8 cellular contexts compared by ENCODE assay signal in the genomic region with DNA sequence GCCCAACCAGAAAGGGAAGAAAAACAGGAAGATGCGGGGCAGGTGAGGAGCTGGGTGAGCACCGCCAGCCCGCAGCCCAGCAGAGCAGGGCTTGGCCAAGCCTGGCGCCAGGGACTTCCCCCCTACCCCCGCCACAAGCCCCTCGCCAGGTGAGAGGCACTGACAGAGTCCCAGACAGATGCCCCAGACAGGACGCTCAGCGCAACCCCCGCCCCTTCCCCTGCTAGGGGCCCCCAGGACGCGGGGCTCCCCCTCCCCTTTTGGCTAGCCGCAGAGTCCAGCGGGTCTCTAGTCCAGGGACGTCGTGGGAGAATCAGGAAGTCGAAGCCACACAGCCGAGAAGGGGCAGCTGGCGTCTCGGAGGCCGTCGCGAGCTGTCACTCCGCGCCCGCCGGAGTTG. TPM values are rescaled to one million over a fixed set of nuclear protein-coding genes. Genes with fewer than 3 reads are reported as not detected.
DNase-seq lines count a peak whose midpoint lies in the region; ATAC-seq and TF ChIP-seq lines count a peak whose summit lies in the region.
"Not testable (repeated sequence)": the region's sequence is repeated elsewhere in the genome, so short reads cannot be mapped to it uniquely, and the experiment has no call there.

No MANE protein-coding gene starts in this region.

- TF ChIP-seq CTCF in MCF 10A (IDR thresholded peaks at IDR 0.05; ENCODE audit: unreplicated experiment); left ventricle myocardium inferior (IDR thresholded peaks at IDR 0.05; ENCODE audit: borderline replicate concordance); mesothelial cell of epicardium (IDR thresholded peaks at IDR 0.05; ENCODE audit: unreplicated experiment); psoas muscle (IDR thresholded peaks at IDR 0.05); tibial artery (IDR thresholded peaks at IDR 0.05): not testable (repeated sequence)

- H3K9me3 ChIP-seq in NT2/D1 (ENCODE audit: insufficient read depth, low read length); left ventricle myocardium inferior (replicated peaks); psoas muscle; tibial artery: not testable (repeated sequence)

- CTCF ChIA-PET in activated CD4-positive, alpha-beta T cell treated with anti-CD3 and anti-CD28 coated beads, Interleukin-2, amount 10 ng/mL, durations not matched to agents 7 days and 5 days (lab: Charles Lee): interaction anchor here (0.6 to 1.8 kb wide), 14 partner anchors 8 to 433 kb away, joined by 3 to 7 read pairs (median 4); no protein-coding TSS in a partner anchor
- CTCF ChIA-PET in MCF 10A (lab: Yijun Ruan, JAX): interaction anchor here (0.6 to 2.2 kb wide), 10 partner anchors 8 to 107 kb away, joined by 3 to 10 read pairs (median 3); partner anchors contain the start of gene ALDH3B1

- H3K36me3 Mint-ChIP-seq in activated CD4-positive, alpha-beta T cell treated with anti-CD3 and anti-CD28 coated beads, Interleukin-2, amount 10 ng/mL, durations not matched to agents 7 days and 5 days (ENCODE audit: low read depth); MCF 10A (ENCODE audit: insufficient read depth, unreplicated experiment); mesothelial cell of epicardium: not testable (repeated sequence)

- H3K27me3 ChIP-seq in NT2/D1 (ENCODE audit: insufficient read depth, insufficient read length) (peaks cover 22% of the 10 kb centered on the region), left ventricle myocardium inferior (ENCODE audit: low read depth) (peaks cover 43% of the 10 kb centered on the region), tibial artery (peaks cover 0 to 24% of the 10 kb centered on the region in 2 donors)
- not testable (repeated sequence) for H3K27me3 ChIP-seq in psoas muscle (ENCODE audit: insufficient read depth in 3 of 3, low read length in 2 of 3)

- peak overlapping the region; percentile 61 for H3K4me3 Mint-ChIP-seq in activated CD4-positive, alpha-beta T cell treated with anti-CD3 and anti-CD28 coated beads, Interleukin-2, amount 10 ng/mL, durations not matched to agents 7 days and 5 days
- H3K4me3 Mint-ChIP-seq in MCF 10A (ENCODE audit: unreplicated experiment) (peak overlapping the region; percentile 67), mesothelial cell of epicardium (peak overlapping the region; percentile 64)

- not testable (repeated sequence) for H3K27ac ChIP-seq in left ventricle myocardium inferior (replicated peaks); psoas muscle
- peak overlapping the region in 1 of 2 donors; percentile 12 for H3K27ac ChIP-seq in tibial artery

- peaks cover 23% of the 10 kb centered on the region for H3K27me3 Mint-ChIP-seq in activated CD4-positive, alpha-beta T cell treated with anti-CD3 and anti-CD28 coated beads, Interleukin-2, amount 10 ng/mL, durations not matched to agents 7 days and 5 days
- H3K27me3 Mint-ChIP-seq in MCF 10A (ENCODE audit: insufficient read depth, unreplicated experiment) (peaks cover 45% of the 10 kb centered on the region), mesothelial cell of epicardium (ENCODE audit: low read depth) (peaks cover 62% of the 10 kb centered on the region)

- peak; percentile 32 for DNase-seq in COLO668 (lab: John Stamatoyannopoulos, UW; ENCODE audit: unreplicated experiment)
- not testable (repeated sequence) for DNase-seq in NT2/D1 (ENCODE audit: low read depth, low spot score); activated CD4-positive, alpha-beta T cell treated with anti-CD3 and anti-CD28 coated beads, Interleukin-2, amount 10 ng/mL, durations not matched to agents 7 days and 5 days; MCF 10A (ENCODE audit: unreplicated experiment); left ventricle myocardium inferior; mesothelial cell of epicardium (ENCODE audit: low spot score in 2 of 2, unreplicated experiment in 2 of 2); psoas muscle; tibial artery

- H3K9ac ChIP-seq in NT2/D1 (ENCODE audit: insufficient read length, low read depth): peak overlapping the region; percentile 42

- H3K4me3 ChIP-seq in NT2/D1 (ENCODE audit: insufficient read length, low read depth) (peak overlapping the region; percentile 28), left ventricle myocardium inferior (peak overlapping the region; percentile 68), psoas muscle (peak overlapping the region; percentile 55), tibial artery (peak overlapping the region; percentile 47 to 50)

- POLR2A ChIA-PET in activated CD4-positive, alpha-beta T cell treated with anti-CD3 and anti-CD28 coated beads, Interleukin-2, amount 10 ng/mL, durations not matched to agents 7 days and 5 days (lab: Charles Lee); MCF 10A (lab: Yijun Ruan, JAX): not testable (repeated sequence)

- 4 to 7% (median 5%) methylated on average over 15 to 24 of the region's 26 CpGs for WGBS in psoas muscle, 3 donors

- peaks cover 11% of the 10 kb centered on the region for H3K4me1 Mint-ChIP-seq in activated CD4-positive, alpha-beta T cell treated with anti-CD3 and anti-CD28 coated beads, Interleukin-2, amount 10 ng/mL, durations not matched to agents 7 days and 5 days
- not testable (repeated sequence) for H3K4me1 Mint-ChIP-seq in MCF 10A (ENCODE audit: insufficient read depth, unreplicated experiment)
- peaks cover 11% of the 10 kb centered on the region for H3K4me1 Mint-ChIP-seq in mesothelial cell of epicardium

- H3K36me3 ChIP-seq in NT2/D1 (ENCODE audit: insufficient read depth, insufficient read length, low read length); left ventricle myocardium inferior; psoas muscle (ENCODE audit: insufficient read depth in 1 of 2, low read depth in 1 of 2); tibial artery: not testable (repeated sequence)

- H3K4me1 ChIP-seq in NT2/D1 (ENCODE audit: insufficient read depth, insufficient read length); left ventricle myocardium inferior; psoas muscle; tibial artery: not testable (repeated sequence)

- H3K9me3 Mint-ChIP-seq in activated CD4-positive, alpha-beta T cell treated with anti-CD3 and anti-CD28 coated beads, Interleukin-2, amount 10 ng/mL, durations not matched to agents 7 days and 5 days; MCF 10A (ENCODE audit: unreplicated experiment); mesothelial cell of epicardium: not testable (repeated sequence)

- not testable (repeated sequence) for H3K27ac Mint-ChIP-seq in activated CD4-positive, alpha-beta T cell treated with anti-CD3 and anti-CD28 coated beads, Interleukin-2, amount 10 ng/mL, durations not matched to agents 7 days and 5 days; MCF 10A (ENCODE audit: low read depth, unreplicated experiment); mesothelial cell of epicardium

- not testable (repeated sequence) for BruUV-seq in MCF 10A (replicated peaks; lab: Mats Ljungman, UMichigan)

- intact Hi-C loops in MCF 10A (cut with micrococcal nuclease); left ventricle myocardium inferior (cut with micrococcal nuclease); psoas muscle (cut with DNase I); tibial artery (cut with DNase I; ENCODE audit: low total_unique reads): not testable (repeated sequence)

- ATAC-seq in psoas muscle: not testable (repeated sequence)

RNA-seq across cellular contexts. Expression of gene UNC93B1, which starts 48.9 kb away (rescaled TPM):
- 10 to 100 TPM; 32.6 to 34.3 TPM for total RNA-seq in activated CD4-positive, alpha-beta T cell treated with anti-CD3 and anti-CD28 coated beads, Interleukin-2, amount 10 ng/mL, durations not matched to agents 7 days and 5 days
- 14.7 and 14.9 TPM in 2 replicates for total RNA-seq in MCF 10A (2022)
- 6.1 TPM for total RNA-seq in left ventricle myocardium inferior
- 19.0 to 23.7 TPM (median 20.4 TPM) in 3 replicates for total RNA-seq in mesothelial cell of epicardium
- total RNA-seq in psoas muscle: 1 to 10 TPM; 3.8 to 5.2 (median 4.8) TPM
- 1 to 10 TPM; 1.9 to 5.9 (median 4.0) TPM for polyA plus RNA-seq in psoas muscle

RNA-seq across cellular contexts. Expression of gene ALDH3B1, which starts 55.2 kb away (rescaled TPM):
- under 1 TPM in 1 of 2 experiments, not detected in 1; 0.15 TPM for total RNA-seq in activated CD4-positive, alpha-beta T cell treated with anti-CD3 and anti-CD28 coated beads, Interleukin-2, amount 10 ng/mL, durations not matched to agents 7 days and 5 days
- 37.2 and 50.1 TPM in 2 replicates for total RNA-seq in MCF 10A (2022)
- total RNA-seq in left ventricle myocardium inferior: 3.7 TPM
- total RNA-seq in mesothelial cell of epicardium: 1.4 to 1.8 TPM (median 1.7 TPM) in 3 replicates
- total RNA-seq in psoas muscle: 1 to 10 TPM; 1.7 to 3.3 (median 2.2) TPM
- 1 to 10 TPM in 2 of 3 donors, under 1 TPM in 1; 0.83 to 1.8 (median 1.4) TPM for polyA plus RNA-seq in psoas muscle
